In genomic region chr1:241531195-241532172, GRCh38 we compare ENCODE assay signal across 8 cellular contexts. TPM values are rescaled to one million over a fixed set of nuclear protein-coding genes. Genes with fewer than 3 reads are reported as not detected.
DNase-seq lines count a peak whose midpoint lies in the region; ATAC-seq, FAIRE-seq and TF ChIP-seq lines count a peak whose summit lies in the region.

No MANE protein-coding gene starts in this region.

- peak overlapping the region; percentile 67 for H3K4me3 ChIP-seq in AG10803 (ENCODE audit: low read length)
- peak overlapping the region; percentile 38 for H3K4me3 ChIP-seq in SJSA1
- H3K4me3 ChIP-seq in duodenal mucosa (ENCODE audit: low read depth in 1 of 2, low read length in 2 of 2), result peak overlapping the region; percentile 73 to 84
- peak overlapping the region; percentile 32 to 38 for H3K4me3 ChIP-seq in uterus

- intact Hi-C loops in uterus (cut with DNase I; ENCODE audit: low total_unique reads), result no loop called here

- H3K9me3 ChIP-seq in SJSA1 (replicated peaks) (no peaks in the 10 kb centered on the region), duodenal mucosa (ENCODE audit: control insufficient read depth in 1 of 2, low read length in 2 of 2) (no peaks in the 10 kb centered on the region), uterus (no peaks in the 10 kb centered on the region)

- DNase-seq in AG10803 (ENCODE audit: low read depth) (peak; percentile 69), GM18507 (ENCODE audit: extremely low spot score, insufficient read length, low read depth) (no peak), NCI-H1105 (lab: John Stamatoyannopoulos, UW) (peak; percentile 24), SJSA1 (ENCODE audit: low read depth in 1 of 2, low spot score in 2 of 2) (peak in 1 of 2 experiments; percentile 72), midbrain (lab: John Stamatoyannopoulos, UW) (peak; percentile 63), uterus (no peak)

- no peak for TF ChIP-seq POLR2A in uterus (IDR thresholded peaks at IDR 0.05)

- H3K9ac ChIP-seq in duodenal mucosa (ENCODE audit: low read depth in 1 of 2, low read length in 2 of 2), result peak overlapping the region; percentile 54 to 59

- H3K36me3 ChIP-seq in SJSA1, result no peaks in the 10 kb centered on the region
- H3K36me3 ChIP-seq in duodenal mucosa (ENCODE audit: control insufficient read depth in 1 of 2, insufficient read depth in 2 of 2, low read length in 2 of 2), result no peaks in the 10 kb centered on the region
- no peaks in the 10 kb centered on the region for H3K36me3 ChIP-seq in uterus

- peak; percentile 90 for FAIRE-seq in GM18507 (lab: Jason Lieb, UNC)

- H3K27ac ChIP-seq in SJSA1 (no peak overlapping the region), duodenal mucosa (ENCODE audit: low read depth, low read length) (no peak overlapping the region), uterus (peak overlapping the region in 1 of 2 donors; percentile 11)

- TF ChIP-seq CTCF in AG10803 (conservative IDR thresholded peaks at IDR 0.05; ENCODE audit: low read length) (peak; percentile 69), uterus (IDR thresholded peaks at IDR 0.05) (peak; percentile 36 to 52 (median 42))

- peak; percentile 73 for ATAC-seq in HG02885 (IDR thresholded peaks at IDR 0.05; ENCODE audit: poor library complexity, unreplicated experiment)

- peaks cover 9% of the 10 kb centered on the region for H3K27me3 ChIP-seq in SJSA1 (replicated peaks)
- H3K27me3 ChIP-seq in duodenal mucosa (ENCODE audit: control insufficient read depth in 1 of 2, insufficient read depth in 2 of 2, low read length in 2 of 2), result no peaks in the 10 kb centered on the region
- peaks cover 0 to 7% of the 10 kb centered on the region in 2 donors for H3K27me3 ChIP-seq in uterus

- no peaks in the 10 kb centered on the region for H3K4me1 ChIP-seq in SJSA1 (replicated peaks)
- peaks cover 0 to 3% of the 10 kb centered on the region in 2 donors for H3K4me1 ChIP-seq in duodenal mucosa (ENCODE audit: control insufficient read depth in 1 of 2, insufficient read depth in 2 of 2, low read length in 2 of 2)
- H3K4me1 ChIP-seq in uterus, result no peaks in the 10 kb centered on the region

RNA-seq across cellular contexts. Expression of gene KMO, which starts 0.7 kb away (rescaled TPM):
- 0.08 TPM in 1 of 2 replicates, not detected in the other for total RNA-seq in SJSA1 (2014; rRNA removed; shearing (Covaris generic))
- 10 to 100 TPM in 1 of 4 donors, 1 to 10 TPM in 1, under 1 TPM in 2; 0.28 to 22.9 (median 4.5) TPM for total RNA-seq in uterus

RNA-seq across cellular contexts. Expression of gene FH, which starts 11.9 kb away (rescaled TPM):
- total RNA-seq in SJSA1 (2014; rRNA removed; shearing (Covaris generic)), result 80.6 and 87.9 TPM in 2 replicates
- total RNA-seq in uterus, result 10 to 100 TPM; 11.8 to 48.5 (median 43.5) TPM

Comparison
In these comparisons a context has a peak if more than half of its experiments do, and no peak if none do; other contexts are left out.
1. DNase-seq: peak in AG10803 (single experiment), NCI-H1105 (single experiment) and midbrain (single experiment); none in GM18507 (single experiment) and uterus (0 of 2).
2. Peak in every context shown above with its lines, with median percentiles within 50 percentile points of each other: H3K4me3 ChIP-seq.